In genomic region chr12:107064687-107065086, GRCh38 we compare ENCODE assay signal across 5 cellular contexts.
"Had no signal": no experiment of that assay in that cellular context is flagged by ENCODE, and none has a peak within 500 bp of the region (broad histone marks: within the 10 kb centered on the region; RNA-seq: fewer than 3 reads in every experiment).

No MANE protein-coding gene starts in this region.

- ATAC-seq: GM23338 had no signal

- H3K4me2 ChIP-seq: GM23338 had no signal

- DNase-seq: H9, HCEC 1CT, IMR-90, KBM-7 had no signal

- H3K4me3 ChIP-seq: GM23338 had no signal

- H3K9me3 Mint-ChIP-seq: GM23338, H9 had no signal

- H3K27ac Mint-ChIP-seq: GM23338, H9 had no signal

- H3K4me1 Mint-ChIP-seq: GM23338, H9 had no signal

- H3K4me3 Mint-ChIP-seq: GM23338, H9 had no signal
